8 cellular contexts compared by ENCODE assay signal in genomic region chr14:34322940-34323418, GRCh38.
DNase-seq lines count a peak whose midpoint lies in the region; ATAC-seq and TF ChIP-seq lines count a peak whose summit lies in the region.

No MANE protein-coding gene starts in this region.

- H3K9me2 ChIP-seq in Loucy (replicated peaks; ENCODE audit: low read depth, low read length) = no peaks in the 10 kb centered on the region

- peak; percentile 88 for TF ChIP-seq CTCF in Loucy (conservative IDR thresholded peaks at IDR 0.05; ENCODE audit: low read length)

- H3K27me3 ChIP-seq in Loucy (ENCODE audit: insufficient read depth, low read length, poor library complexity, severe bottlenecking) (no peaks in the 10 kb centered on the region), SJCRH30 (no peaks in the 10 kb centered on the region)

- no peak overlapping the region for H3K4me2 ChIP-seq in Loucy (ENCODE audit: low read depth, low read length, poor library complexity, severe bottlenecking)

- no peak overlapping the region for H3K27ac ChIP-seq in SJCRH30

- no peak overlapping the region for H3K9ac ChIP-seq in Loucy (ENCODE audit: low read depth, low read length, poor library complexity, severe bottlenecking)

- H3K4me1 ChIP-seq in Loucy (ENCODE audit: insufficient read depth, low read length, poor library complexity, severe bottlenecking) (no peaks in the 10 kb centered on the region), SJCRH30 (no peaks in the 10 kb centered on the region)

- DNase-seq in COR-L47 (lab: John Stamatoyannopoulos, UW) = peak; percentile 48
- peak; percentile 52 to 88 for DNase-seq in SJCRH30
- DNase-seq in activated naive CD4-positive, alpha-beta T cell (lab: John Stamatoyannopoulos, UW) = peak; percentile 8 to 51 (median 42)
- peak; percentile 80 for DNase-seq in Right ventricle myocardium inferior (ENCODE audit: missing footprints)
- peak; percentile 31 for DNase-seq in renal cortical epithelial cell (ENCODE audit: low read depth)

- no peaks in the 10 kb centered on the region for H3K79me2 ChIP-seq in Loucy (ENCODE audit: insufficient read depth, low read length)

- ATAC-seq in GM21515 (IDR thresholded peaks at IDR 0.05; ENCODE audit: unreplicated experiment) = peak; percentile 68
- peak; percentile 54 for ATAC-seq in Right ventricle myocardium inferior
- ATAC-seq in GM18519 (IDR thresholded peaks at IDR 0.05; ENCODE audit: low FRiP score, unreplicated experiment) = no peak

- intact Hi-C loops in Right ventricle myocardium inferior (cut with DNase I) = loop anchor here (10.0 kb wide), 1 partner anchor 1748 kb away; no protein-coding TSS in a partner anchor

- no peak overlapping the region for H3K4me3 ChIP-seq in Loucy (ENCODE audit: low read length, poor library complexity, severe bottlenecking)
- H3K4me3 ChIP-seq in SJCRH30 = no peak overlapping the region

- H2AFZ ChIP-seq in Loucy (ENCODE audit: low read length) = peak overlapping the region; percentile 57; the same call in 1 of the 2 replicates

- no peaks in the 10 kb centered on the region for H4K20me1 ChIP-seq in Loucy (ENCODE audit: insufficient read depth, low read length, poor library complexity, severe bottlenecking)

- H3F3A ChIP-seq in Loucy (ENCODE audit: low read depth) = no peaks in the 10 kb centered on the region

- H3K9me3 ChIP-seq in Loucy (ENCODE audit: insufficient read depth, low read depth, low read length) = no peaks in the 10 kb centered on the region
- no peaks in the 10 kb centered on the region for H3K9me3 ChIP-seq in SJCRH30 (replicated peaks)

- H3K36me3 ChIP-seq in Loucy (ENCODE audit: insufficient read depth, low read length) (no peaks in the 10 kb centered on the region), SJCRH30 (no peaks in the 10 kb centered on the region)
